Comparison of ENCODE assay signal across 1 cellular context in the genomic region with DNA sequence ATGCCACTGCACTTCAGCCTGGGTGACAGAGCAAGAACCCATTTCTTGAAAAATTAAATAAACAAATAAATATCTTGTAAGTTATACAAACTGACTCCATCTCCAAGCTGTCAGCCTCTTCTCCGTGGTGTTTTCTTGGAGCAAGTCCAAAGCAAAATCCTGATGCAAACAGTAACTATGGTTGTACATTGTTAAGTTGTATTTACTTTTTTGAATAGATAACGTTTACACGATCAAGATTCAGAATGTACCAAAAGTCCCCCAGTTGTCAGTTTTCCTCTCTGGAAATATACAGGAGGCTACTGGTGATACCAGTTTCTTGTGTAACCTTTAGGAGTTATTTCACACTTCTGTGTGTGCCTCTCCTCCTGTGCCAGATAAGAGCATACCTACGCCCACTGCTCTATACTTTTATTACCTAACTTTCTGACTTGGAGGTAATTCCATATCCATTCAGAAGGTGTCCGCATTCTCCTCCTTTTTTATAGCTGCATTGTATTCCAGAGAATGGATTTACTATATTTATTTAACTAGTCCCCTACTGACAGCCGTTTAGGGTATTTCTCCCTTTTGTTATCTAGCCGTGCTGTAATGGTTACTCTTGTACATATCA.
TF ChIP-seq lines count a peak whose summit lies in the region.

No MANE protein-coding gene starts in this region.

TF ChIP-seq in K562, 482 proteins besides CTCF, POLR2A, EP300 and RAD21:
- TF ChIP-seq ZNF146 (CRISPR knock-in tag; IDR thresholded peaks at IDR 0.05; ENCODE audit: unreplicated experiment) = peak; percentile 94
- TF ChIP-seq, protein P1, sequence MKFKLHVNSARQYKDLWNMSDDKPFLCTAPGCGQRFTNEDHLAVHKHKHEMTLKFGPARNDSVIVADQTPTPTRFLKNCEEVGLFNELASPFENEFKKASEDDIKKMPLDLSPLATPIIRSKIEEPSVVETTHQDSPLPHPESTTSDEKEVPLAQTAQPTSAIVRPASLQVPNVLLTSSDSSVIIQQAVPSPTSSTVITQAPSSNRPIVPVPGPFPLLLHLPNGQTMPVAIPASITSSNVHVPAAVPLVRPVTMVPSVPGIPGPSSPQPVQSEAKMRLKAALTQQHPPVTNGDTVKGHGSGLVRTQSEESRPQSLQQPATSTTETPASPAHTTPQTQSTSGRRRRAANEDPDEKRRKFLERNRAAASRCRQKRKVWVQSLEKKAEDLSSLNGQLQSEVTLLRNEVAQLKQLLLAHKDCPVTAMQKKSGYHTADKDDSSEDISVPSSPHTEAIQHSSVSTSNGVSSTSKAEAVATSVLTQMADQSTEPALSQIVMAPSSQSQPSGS (CRISPR knock-in tag; IDR thresholded peaks at IDR 0.05) = no peak
- TF ChIP-seq ARNT (IDR thresholded peaks at IDR 0.05) = no peak
- no peak for TF ChIP-seq RB1 (IDR thresholded peaks at IDR 0.05; ENCODE audit: low read depth)
- TF ChIP-seq POLR3G (IDR thresholded peaks at IDR 0.05; ENCODE audit: extremely low read depth, insufficient read length, insufficient replicate concordance) = no peak
